In the genomic region with DNA sequence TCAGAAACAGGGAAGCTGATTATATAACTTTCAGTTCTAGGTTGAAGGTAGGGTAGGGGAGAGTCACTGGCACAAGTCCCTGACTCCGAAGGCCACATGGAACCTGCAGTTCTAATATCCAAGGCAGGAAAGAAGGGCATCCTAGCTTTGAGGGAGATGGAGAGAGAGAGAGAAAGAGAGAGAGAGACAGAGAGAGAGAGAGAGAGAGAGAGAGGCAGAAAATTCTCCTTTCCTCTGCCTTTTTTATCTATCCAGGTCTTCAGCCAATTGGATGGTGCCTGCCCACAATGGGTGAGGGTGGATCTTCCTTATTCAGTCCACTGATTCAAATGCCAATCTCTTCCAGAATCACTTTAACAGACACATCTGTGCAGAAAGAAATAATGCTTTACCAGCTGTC, we compare ENCODE assay signal across 10 cellular contexts.
"Had no signal": no experiment of that assay in that cellular context is flagged by ENCODE, and none has a peak within 500 bp of the region (broad histone marks: within the 10 kb centered on the region; RNA-seq: fewer than 3 reads in every experiment).

No MANE protein-coding gene starts in this region.

- H3K27ac ChIP-seq: GM23248, HL-60 had no signal

- H3K36me3 ChIP-seq: HAP-1 had no signal

- H3K9ac ChIP-seq: GM23248 had no signal

- H2AFZ ChIP-seq: GM23248 had no signal

- DNase-seq: GM23248, GOT3, H7, IMR-90, KG1 had no signal

- H3K9me3 ChIP-seq: HAP-1 had no signal

- H3K4me1 ChIP-seq: HAP-1 had no signal

- H3K4me3 ChIP-seq: GM23248, HAP-1, K562 had no signal

- ATAC-seq: HCT116, HepG2, K562 had no signal
